In the genomic region with DNA sequence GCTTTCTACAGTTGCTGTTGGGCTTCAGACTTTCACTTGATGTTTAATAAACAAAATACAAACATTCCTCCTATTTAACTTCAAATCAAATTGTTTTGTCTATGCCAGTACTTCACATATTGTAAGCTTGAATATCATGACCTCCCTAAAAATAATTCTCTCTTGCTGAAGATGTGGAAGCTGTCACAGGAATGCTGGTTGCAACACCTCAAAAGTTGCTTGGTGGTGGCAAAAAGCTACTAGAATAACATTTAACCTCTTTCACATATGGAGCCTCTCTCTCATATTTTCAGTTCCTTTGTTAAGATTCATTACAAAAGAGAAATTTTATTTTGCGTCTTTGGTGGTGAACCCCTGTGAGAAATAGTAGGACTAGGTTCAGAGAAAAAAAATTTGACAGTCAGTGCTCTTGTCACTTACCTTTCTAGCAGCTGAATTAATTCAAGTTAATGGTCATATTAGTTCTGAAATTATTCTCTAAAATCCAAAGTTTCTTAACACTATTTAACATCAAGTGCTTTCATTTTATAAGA, we compare ENCODE assay signal across 24 cellular contexts. TPM values are rescaled to one million over a fixed set of nuclear protein-coding genes. Genes with fewer than 3 reads are reported as not detected.
"Had no signal": no experiment of that assay in that cellular context is flagged by ENCODE, and none has a peak within 500 bp of the region (broad histone marks: within the 10 kb centered on the region; RNA-seq: fewer than 3 reads in every experiment).

No MANE protein-coding gene starts in this region.

- FAIRE-seq: frontal cortex had no signal

- H3K36me3 ChIP-seq: right atrium auricular region, thoracic aorta, upper lobe of left lung had no signal

- ATAC-seq: activated T-cell treated with anti-CD3 and anti-CD28 coated beads, Interleukin-2, amount 50 U/mL, for 4 hours; left cardiac atrium; natural killer cell had no signal

- DNase-seq: activated CD4-positive, alpha-beta T cell treated with anti-CD3 and anti-CD28 coated beads, Interleukin-2, amount 50 U/mL, for 4 hours; activated CD4-positive, CD25-positive, alpha-beta regulatory T cell treated with anti-CD3 and anti-CD28 coated beads, Interleukin-2, amount 50 U/mL, for 72 hours; activated CD8-positive, alpha-beta memory T cell treated with anti-CD3 and anti-CD28 coated beads for 24 hours; activated CD8-positive, alpha-beta memory T cell treated with anti-CD3 and anti-CD28 coated beads, Interleukin-2, amount 50 U/mL, for 4 hours; activated naive CD4-positive, alpha-beta T cell; activated T-cell treated with anti-CD3 and anti-CD28 coated beads, Interleukin-2, amount 50 U/mL, for 4 hours; cortex of kidney; head of caudate nucleus; islet precursor cell; left cardiac atrium; midbrain; natural killer cell; stimulated activated CD4-positive, alpha-beta T cell treated with anti-CD3 and anti-CD28 coated beads, Interleukin-4, amount 100 ng/mL, for 24 hours; stimulated activated naive CD4-positive, alpha-beta T cell treated with Interleukin-2 at 50 U/mL for 16 hours; upper lobe of left lung; WERI-Rb-1 had no signal

- H3K4me1 ChIP-seq: right atrium auricular region, upper lobe of left lung had no signal

- H3K27ac ChIP-seq: epithelial cell of prostate, right atrium auricular region, thoracic aorta, upper lobe of left lung, WERI-Rb-1 had no signal

- H3K4me3 ChIP-seq: right atrium auricular region, thoracic aorta, upper lobe of left lung had no signal

- H3K9me3 ChIP-seq: right atrium auricular region, thoracic aorta, upper lobe of left lung had no signal

- H3K27me3 ChIP-seq: right atrium auricular region, upper lobe of left lung had no signal

RNA-seq across cellular contexts. Expression of gene F13B, which starts 25.5 kb away (rescaled TPM):
- total RNA-seq: activated T-cell treated with anti-CD3 and anti-CD28 coated beads, Interleukin-2, amount 50 U/mL, for 4 hours; activated T-helper 2 cell treated with anti-CD3 and anti-CD28 coated beads, Interferon-gamma antibody, Interleukin-2, Interleukin-4, amounts not matched to agents 10 μg/mL and 5 μg/mL and 100 μg/mL, durations not matched to agents 14 hours and 24 hours and 36 hours; astrocyte; frontal cortex; left cardiac atrium; natural killer cell; osteocyte; progenitor cell of endocrine pancreas; right atrium auricular region; thoracic aorta; upper lobe of left lung had no signal
